Comparison of ENCODE assay signal across 1 cellular context in the genomic region with DNA sequence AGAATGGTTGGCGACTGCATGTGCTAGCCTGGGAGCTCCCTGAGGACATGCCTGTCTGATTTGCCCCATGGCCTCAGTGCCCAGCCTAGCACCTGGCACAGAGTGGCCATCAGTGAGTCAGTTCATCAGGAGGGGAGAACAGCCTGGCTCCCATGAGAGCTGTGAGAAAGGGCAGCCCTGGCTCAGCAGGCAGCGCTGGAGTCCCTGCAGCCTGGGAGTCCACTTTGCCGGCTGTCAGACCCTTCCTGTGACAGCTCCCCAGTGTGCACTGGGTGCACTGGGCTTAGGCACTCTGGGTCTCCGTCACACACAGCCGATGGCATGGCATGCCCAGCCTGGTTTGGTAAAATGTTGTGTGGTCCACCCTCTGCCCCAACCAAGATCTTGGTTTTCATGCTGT.
TF ChIP-seq lines count a peak whose summit lies in the region.

No MANE protein-coding gene starts in this region.

TF ChIP-seq in H1, 55 proteins besides CTCF, POLR2A, EP300 and RAD21:
- no peak for TF ChIP-seq HDAC2 (IDR thresholded peaks at IDR 0.05; ENCODE audit: borderline replicate concordance in 1 of 2, low read depth in 2 of 2, low read length in 2 of 2)
- no peak for TF ChIP-seq TAF7 (optimal IDR thresholded peaks at IDR 0.05; ENCODE audit: borderline replicate concordance, low read depth, low read length)
- no peak for TF ChIP-seq KDM1A (IDR thresholded peaks at IDR 0.05; ENCODE audit: borderline replicate concordance, low read length)
- TF ChIP-seq YY1 (IDR thresholded peaks at IDR 0.05; ENCODE audit: low read depth, low read length) = no peak
- TF ChIP-seq SP1 (IDR thresholded peaks at IDR 0.05; ENCODE audit: low read depth, low read length) = no peak
- TF ChIP-seq, protein P1, sequence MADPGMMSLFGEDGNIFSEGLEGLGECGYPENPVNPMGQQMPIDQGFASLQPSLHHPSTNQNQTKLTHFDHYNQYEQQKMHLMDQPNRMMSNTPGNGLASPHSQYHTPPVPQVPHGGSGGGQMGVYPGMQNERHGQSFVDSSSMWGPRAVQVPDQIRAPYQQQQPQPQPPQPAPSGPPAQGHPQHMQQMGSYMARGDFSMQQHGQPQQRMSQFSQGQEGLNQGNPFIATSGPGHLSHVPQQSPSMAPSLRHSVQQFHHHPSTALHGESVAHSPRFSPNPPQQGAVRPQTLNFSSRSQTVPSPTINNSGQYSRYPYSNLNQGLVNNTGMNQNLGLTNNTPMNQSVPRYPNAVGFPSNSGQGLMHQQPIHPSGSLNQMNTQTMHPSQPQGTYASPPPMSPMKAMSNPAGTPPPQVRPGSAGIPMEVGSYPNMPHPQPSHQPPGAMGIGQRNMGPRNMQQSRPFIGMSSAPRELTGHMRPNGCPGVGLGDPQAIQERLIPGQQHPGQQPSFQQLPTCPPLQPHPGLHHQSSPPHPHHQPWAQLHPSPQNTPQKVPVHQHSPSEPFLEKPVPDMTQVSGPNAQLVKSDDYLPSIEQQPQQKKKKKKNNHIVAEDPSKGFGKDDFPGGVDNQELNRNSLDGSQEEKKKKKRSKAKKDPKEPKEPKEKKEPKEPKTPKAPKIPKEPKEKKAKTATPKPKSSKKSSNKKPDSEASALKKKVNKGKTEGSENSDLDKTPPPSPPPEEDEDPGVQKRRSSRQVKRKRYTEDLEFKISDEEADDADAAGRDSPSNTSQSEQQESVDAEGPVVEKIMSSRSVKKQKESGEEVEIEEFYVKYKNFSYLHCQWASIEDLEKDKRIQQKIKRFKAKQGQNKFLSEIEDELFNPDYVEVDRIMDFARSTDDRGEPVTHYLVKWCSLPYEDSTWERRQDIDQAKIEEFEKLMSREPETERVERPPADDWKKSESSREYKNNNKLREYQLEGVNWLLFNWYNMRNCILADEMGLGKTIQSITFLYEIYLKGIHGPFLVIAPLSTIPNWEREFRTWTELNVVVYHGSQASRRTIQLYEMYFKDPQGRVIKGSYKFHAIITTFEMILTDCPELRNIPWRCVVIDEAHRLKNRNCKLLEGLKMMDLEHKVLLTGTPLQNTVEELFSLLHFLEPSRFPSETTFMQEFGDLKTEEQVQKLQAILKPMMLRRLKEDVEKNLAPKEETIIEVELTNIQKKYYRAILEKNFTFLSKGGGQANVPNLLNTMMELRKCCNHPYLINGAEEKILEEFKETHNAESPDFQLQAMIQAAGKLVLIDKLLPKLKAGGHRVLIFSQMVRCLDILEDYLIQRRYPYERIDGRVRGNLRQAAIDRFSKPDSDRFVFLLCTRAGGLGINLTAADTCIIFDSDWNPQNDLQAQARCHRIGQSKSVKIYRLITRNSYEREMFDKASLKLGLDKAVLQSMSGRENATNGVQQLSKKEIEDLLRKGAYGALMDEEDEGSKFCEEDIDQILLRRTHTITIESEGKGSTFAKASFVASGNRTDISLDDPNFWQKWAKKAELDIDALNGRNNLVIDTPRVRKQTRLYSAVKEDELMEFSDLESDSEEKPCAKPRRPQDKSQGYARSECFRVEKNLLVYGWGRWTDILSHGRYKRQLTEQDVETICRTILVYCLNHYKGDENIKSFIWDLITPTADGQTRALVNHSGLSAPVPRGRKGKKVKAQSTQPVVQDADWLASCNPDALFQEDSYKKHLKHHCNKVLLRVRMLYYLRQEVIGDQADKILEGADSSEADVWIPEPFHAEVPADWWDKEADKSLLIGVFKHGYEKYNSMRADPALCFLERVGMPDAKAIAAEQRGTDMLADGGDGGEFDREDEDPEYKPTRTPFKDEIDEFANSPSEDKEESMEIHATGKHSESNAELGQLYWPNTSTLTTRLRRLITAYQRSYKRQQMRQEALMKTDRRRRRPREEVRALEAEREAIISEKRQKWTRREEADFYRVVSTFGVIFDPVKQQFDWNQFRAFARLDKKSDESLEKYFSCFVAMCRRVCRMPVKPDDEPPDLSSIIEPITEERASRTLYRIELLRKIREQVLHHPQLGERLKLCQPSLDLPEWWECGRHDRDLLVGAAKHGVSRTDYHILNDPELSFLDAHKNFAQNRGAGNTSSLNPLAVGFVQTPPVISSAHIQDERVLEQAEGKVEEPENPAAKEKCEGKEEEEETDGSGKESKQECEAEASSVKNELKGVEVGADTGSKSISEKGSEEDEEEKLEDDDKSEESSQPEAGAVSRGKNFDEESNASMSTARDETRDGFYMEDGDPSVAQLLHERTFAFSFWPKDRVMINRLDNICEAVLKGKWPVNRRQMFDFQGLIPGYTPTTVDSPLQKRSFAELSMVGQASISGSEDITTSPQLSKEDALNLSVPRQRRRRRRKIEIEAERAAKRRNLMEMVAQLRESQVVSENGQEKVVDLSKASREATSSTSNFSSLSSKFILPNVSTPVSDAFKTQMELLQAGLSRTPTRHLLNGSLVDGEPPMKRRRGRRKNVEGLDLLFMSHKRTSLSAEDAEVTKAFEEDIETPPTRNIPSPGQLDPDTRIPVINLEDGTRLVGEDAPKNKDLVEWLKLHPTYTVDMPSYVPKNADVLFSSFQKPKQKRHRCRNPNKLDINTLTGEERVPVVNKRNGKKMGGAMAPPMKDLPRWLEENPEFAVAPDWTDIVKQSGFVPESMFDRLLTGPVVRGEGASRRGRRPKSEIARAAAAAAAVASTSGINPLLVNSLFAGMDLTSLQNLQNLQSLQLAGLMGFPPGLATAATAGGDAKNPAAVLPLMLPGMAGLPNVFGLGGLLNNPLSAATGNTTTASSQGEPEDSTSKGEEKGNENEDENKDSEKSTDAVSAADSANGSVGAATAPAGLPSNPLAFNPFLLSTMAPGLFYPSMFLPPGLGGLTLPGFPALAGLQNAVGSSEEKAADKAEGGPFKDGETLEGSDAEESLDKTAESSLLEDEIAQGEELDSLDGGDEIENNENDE (IDR thresholded peaks at IDR 0.05; ENCODE audit: insufficient replicate concordance, low read length) = no peak
- TF ChIP-seq SIN3A (conservative IDR thresholded peaks at IDR 0.05 in 1 of 2, IDR thresholded peaks at IDR 0.05 in 1 of 2; ENCODE audit: low read depth in 1 of 2, low read length in 2 of 2) = no peak
- no peak for TF ChIP-seq RBBP5 (IDR thresholded peaks at IDR 0.05; ENCODE audit: borderline replicate concordance, low read depth, low read length)
- no peak for TF ChIP-seq JUND (IDR thresholded peaks at IDR 0.05; ENCODE audit: low read length)
- TF ChIP-seq, protein P2, sequence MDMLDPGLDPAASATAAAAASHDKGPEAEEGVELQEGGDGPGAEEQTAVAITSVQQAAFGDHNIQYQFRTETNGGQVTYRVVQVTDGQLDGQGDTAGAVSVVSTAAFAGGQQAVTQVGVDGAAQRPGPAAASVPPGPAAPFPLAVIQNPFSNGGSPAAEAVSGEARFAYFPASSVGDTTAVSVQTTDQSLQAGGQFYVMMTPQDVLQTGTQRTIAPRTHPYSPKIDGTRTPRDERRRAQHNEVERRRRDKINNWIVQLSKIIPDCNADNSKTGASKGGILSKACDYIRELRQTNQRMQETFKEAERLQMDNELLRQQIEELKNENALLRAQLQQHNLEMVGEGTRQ (IDR thresholded peaks at IDR 0.05; ENCODE audit: low read length) = no peak
- TF ChIP-seq FOSL1 (IDR thresholded peaks at IDR 0.05; ENCODE audit: insufficient read depth, low read depth, low read length) = no peak
- TF ChIP-seq KDM4A (IDR thresholded peaks at IDR 0.05; ENCODE audit: low read depth, low read length, severe bottlenecking) = no peak
- TF ChIP-seq CHD2 (IDR thresholded peaks at IDR 0.05; ENCODE audit: low read length) = no peak
- TF ChIP-seq, protein P3, sequence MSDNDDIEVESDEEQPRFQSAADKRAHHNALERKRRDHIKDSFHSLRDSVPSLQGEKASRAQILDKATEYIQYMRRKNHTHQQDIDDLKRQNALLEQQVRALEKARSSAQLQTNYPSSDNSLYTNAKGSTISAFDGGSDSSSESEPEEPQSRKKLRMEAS (IDR thresholded peaks at IDR 0.05) = no peak
- TF ChIP-seq RXRA (IDR thresholded peaks at IDR 0.05; ENCODE audit: insufficient read depth, low read depth, low read length) = no peak
